In genomic region chr3:184380627-184381260, GRCh38 we compare ENCODE assay signal across 8 cellular contexts. TPM values are rescaled to one million over a fixed set of nuclear protein-coding genes. Genes with fewer than 3 reads are reported as not detected.
A peak's percentile ranks its signal among the peaks of the same experiment; 100 is the strongest.
DNase-seq lines count a peak whose midpoint lies in the region; ATAC-seq and TF ChIP-seq lines count a peak whose summit lies in the region.

No MANE protein-coding gene starts in this region.

- no peak overlapping the region for H3K27ac Mint-ChIP-seq in T-helper 1 cell treated with Interleukin-12 subunit alpha and Interleukin-12 subunit beta and Interleukin-4 antibody, amounts not matched to agents 30 μg/mL and 1 μg/mL, for 36 hours

- no peaks in the 10 kb centered on the region for H3K36me3 ChIP-seq in adipocyte (ENCODE audit: control insufficient read depth, insufficient read depth, low read length, severe bottlenecking)
- H3K36me3 ChIP-seq in right lobe of liver, result peaks cover 0 to 14% (median 4%) of the 10 kb centered on the region in 4 donors
- peaks cover 0 to 20% (median 7%) of the 10 kb centered on the region in 5 donors for H3K36me3 ChIP-seq in subcutaneous abdominal adipose tissue (ENCODE audit: control insufficient read depth in 5 of 5, insufficient read depth in 5 of 5, low read length in 5 of 5)

- TF ChIP-seq POLR2A in right lobe of liver (IDR thresholded peaks at IDR 0.05), result no peak

- peaks cover 70% of the 10 kb centered on the region for H3K27me3 Mint-ChIP-seq in T-helper 1 cell treated with Interleukin-12 subunit alpha and Interleukin-12 subunit beta and Interleukin-4 antibody, amounts not matched to agents 30 μg/mL and 1 μg/mL, for 36 hours (ENCODE audit: low read depth)

- WGBS in right lobe of liver (ENCODE audit: insufficient coverage, low coverage, low lambda C conversion rate, missing lambda C conversion rate), result 28% methylated on average over 3 of the region's 42 CpGs

- H3K9me3 Mint-ChIP-seq in T-helper 1 cell treated with Interleukin-12 subunit alpha and Interleukin-12 subunit beta and Interleukin-4 antibody, amounts not matched to agents 30 μg/mL and 1 μg/mL, for 36 hours, result no peaks in the 10 kb centered on the region

- H3K9me3 ChIP-seq in adipocyte (ENCODE audit: control insufficient read depth, low read length), result no peaks in the 10 kb centered on the region
- no peaks in the 10 kb centered on the region for H3K9me3 ChIP-seq in right lobe of liver
- H3K9me3 ChIP-seq in subcutaneous abdominal adipose tissue (ENCODE audit: control insufficient read depth in 5 of 5, low read length in 5 of 5), result no peaks in the 10 kb centered on the region

- no peak for TF ChIP-seq CTCF in right lobe of liver (IDR thresholded peaks at IDR 0.05)

- intact Hi-C loops in right lobe of liver (cut with DNase I), result no loop called here

- H3K27me3 ChIP-seq in adipocyte (replicated peaks; ENCODE audit: control insufficient read depth, insufficient read depth, low read length) (peaks cover 25% of the 10 kb centered on the region), right lobe of liver (no peaks in the 10 kb centered on the region), subcutaneous abdominal adipose tissue (ENCODE audit: control insufficient read depth in 5 of 5, insufficient read depth in 4 of 5, low read length in 5 of 5) (peaks cover 0 to 21% (median 5%) of the 10 kb centered on the region in 5 donors)

- H3K4me3 Mint-ChIP-seq in T-helper 1 cell treated with Interleukin-12 subunit alpha and Interleukin-12 subunit beta and Interleukin-4 antibody, amounts not matched to agents 30 μg/mL and 1 μg/mL, for 36 hours, result peak overlapping the region; percentile 28

- H3K4me3 ChIP-seq in adipocyte (ENCODE audit: low read length) (peak overlapping the region; percentile 65), right lobe of liver (peak overlapping the region; percentile 44 to 70 (median 54)), subcutaneous abdominal adipose tissue (ENCODE audit: low read depth in 1 of 5, low read length in 5 of 5) (peak overlapping the region; percentile 35 to 66 (median 59))

- H3K4me1 ChIP-seq in adipocyte (ENCODE audit: control insufficient read depth, insufficient read depth, low read length) (peaks cover 9% of the 10 kb centered on the region), right lobe of liver (peaks cover 0 to 16% (median 0%) of the 10 kb centered on the region in 4 donors), subcutaneous abdominal adipose tissue (ENCODE audit: control insufficient read depth in 5 of 5, insufficient read depth in 5 of 5, low read length in 5 of 5) (peaks cover 0 to 41% (median 38%) of the 10 kb centered on the region in 5 donors)

- DNase-seq in T-helper 1 cell, result no peak
- peak; percentile 18 for DNase-seq in adipocyte (ENCODE audit: low read depth)
- DNase-seq in right lobe of liver, result peak in 1 of 3 donors; percentile 61

- H3K9ac ChIP-seq in adipocyte (ENCODE audit: low read length) (no peak overlapping the region), subcutaneous abdominal adipose tissue (ENCODE audit: low read length in 5 of 5) (peak overlapping the region in 2 of 5 donors; percentile 32 to 51)

- no peaks in the 10 kb centered on the region for H3K36me3 Mint-ChIP-seq in T-helper 1 cell treated with Interleukin-12 subunit alpha and Interleukin-12 subunit beta and Interleukin-4 antibody, amounts not matched to agents 30 μg/mL and 1 μg/mL, for 36 hours (ENCODE audit: low read depth)

- ATAC-seq in right lobe of liver (no peak), HG02642 (IDR thresholded peaks at IDR 0.05; ENCODE audit: poor library complexity, unreplicated experiment) (no peak), HG03521 (IDR thresholded peaks at IDR 0.05; ENCODE audit: unreplicated experiment) (no peak), GM18511 (IDR thresholded peaks at IDR 0.05; ENCODE audit: unreplicated experiment) (no peak)

- H3K27ac ChIP-seq in right lobe of liver (peak overlapping the region in 1 of 3 donors; percentile 66), subcutaneous abdominal adipose tissue (ENCODE audit: low read depth, low read length) (no peak overlapping the region)

- H3K4me1 Mint-ChIP-seq in T-helper 1 cell treated with Interleukin-12 subunit alpha and Interleukin-12 subunit beta and Interleukin-4 antibody, amounts not matched to agents 30 μg/mL and 1 μg/mL, for 36 hours (ENCODE audit: low read depth), result peaks cover 2% of the 10 kb centered on the region

RNA-seq across cellular contexts. Expression of gene CHRD, which starts 0.9 kb away (rescaled TPM):
- 10 to 100 TPM; 19.5 to 97.2 (median 64.8) TPM for total RNA-seq in right lobe of liver

RNA-seq across cellular contexts. Expression of gene THPO, which starts 2.7 kb away (rescaled TPM):
- 10 to 100 TPM in 3 of 6 experiments, 1 to 10 TPM in 3; 8.2 to 12.1 (median 10.5) TPM for total RNA-seq in right lobe of liver

RNA-seq across cellular contexts. Expression of gene POLR2H, which starts 19.2 kb away (rescaled TPM):
- total RNA-seq in right lobe of liver, result 10 to 100 TPM; 27.4 to 65.7 (median 35.3) TPM

RNA-seq across cellular contexts. Expression of gene CLCN2, which starts 19.3 kb away (rescaled TPM):
- total RNA-seq in right lobe of liver, result 1 to 10 TPM; 1.8 to 2.9 (median 2.5) TPM

RNA-seq across cellular contexts. Expression of gene FAM131A, which starts 43.3 kb away (rescaled TPM):
- total RNA-seq in right lobe of liver, result 1 to 10 TPM; 2.4 to 6.5 (median 3.1) TPM
